ENCODE assay signal across 18 cellular contexts in genomic region chr1:227765261-227766014, GRCh38. TPM values are rescaled to one million over a fixed set of nuclear protein-coding genes. Genes with fewer than 3 reads are reported as not detected.
DNase-seq lines count a peak whose midpoint lies in the region; ATAC-seq and TF ChIP-seq lines count a peak whose summit lies in the region.
"Had no signal": no experiment of that assay in that cellular context is flagged by ENCODE, and none has a peak within 500 bp of the region (broad histone marks: within the 10 kb centered on the region; RNA-seq: fewer than 3 reads in every experiment).

No MANE protein-coding gene starts in this region.

- H3K23me2 ChIP-seq in H9 (ENCODE audit: insufficient read length, low read depth, low read length, poor library complexity, severe bottlenecking), result peaks cover 2% of the 10 kb centered on the region

- CTCF ChIA-PET in CD4-positive, alpha-beta T cell (lab: Charles Lee), result interaction anchor here (1.0 to 1.8 kb wide), 4 partner anchors 18 to 189 kb away, joined by 3 to 6 read pairs (median 4); no protein-coding TSS in a partner anchor

- no CpG with 5 or more reads among the region's 8 CpGs for WGBS in H9 (ENCODE audit: extremely low coverage, insufficient read length, low lambda C conversion rate)

- H3K56ac ChIP-seq in H9 (ENCODE audit: insufficient read length, low read depth, low read length), result no peak overlapping the region

- no peak overlapping the region for H2BK5ac ChIP-seq in H9 (ENCODE audit: insufficient read length, low read length)

- H3K23ac ChIP-seq in H9 (ENCODE audit: insufficient read length, low read depth, low read length), result no peak overlapping the region

- H2AK5ac ChIP-seq in H9 (ENCODE audit: insufficient read length, low read length), result no peak overlapping the region

- TF ChIP-seq CTCF in CD4-positive, alpha-beta T cell (IDR thresholded peaks at IDR 0.05), result no peak
- TF ChIP-seq CTCF in H9 (conservative IDR thresholded peaks at IDR 0.05), result no peak

- no peak overlapping the region for H3K9ac ChIP-seq in H9 (ENCODE audit: extremely low read depth, insufficient read length, low read length)

- H3K14ac ChIP-seq in H9 (ENCODE audit: insufficient read depth, low read length), result no peak overlapping the region

- intact Hi-C loops in CD4-positive, alpha-beta T cell (cut with DNase I, micrococcal nuclease), result loop anchor here in 1 of 2 experiments (5.0 kb wide), 1 partner anchor 122 kb away; no protein-coding TSS in a partner anchor

- no peak for DNase-seq in CD4-positive, alpha-beta T cell
- DNase-seq in H7 (peak; percentile 35), T-helper 17 cell (no peak), NCI-H2081 (lab: John Stamatoyannopoulos, UW) (no peak), CD1c-positive myeloid dendritic cell (ENCODE audit: extremely low spot score) (no peak), H9 (no peak)
- DNase-seq in naive thymus-derived CD8-positive, alpha-beta T cell, result peak in 1 of 10 donors; percentile 59
- DNase-seq: amygdala, mesendoderm, nephron progenitor cell, upper lobe of right lung had no signal

- H3K4me1 Mint-ChIP-seq in CD4-positive, alpha-beta T cell (ENCODE audit: low read depth), result peaks cover 70% of the 10 kb centered on the region
- H3K4me1 Mint-ChIP-seq in T-helper 17 cell, result peaks cover 56% of the 10 kb centered on the region
- H3K4me1 Mint-ChIP-seq in naive thymus-derived CD8-positive, alpha-beta T cell, result peaks cover 38 to 87% (median 78%) of the 10 kb centered on the region in 4 donors
- peaks cover 4 to 12% of the 10 kb centered on the region in 2 experiments; a peak in 2 of 4 replicates for H3K4me1 Mint-ChIP-seq in H9
- H3K4me1 Mint-ChIP-seq: nephron progenitor cell had no signal

- no peaks in the 10 kb centered on the region for H3K9me3 Mint-ChIP-seq in CD4-positive, alpha-beta T cell
- no peaks in the 10 kb centered on the region for H3K9me3 Mint-ChIP-seq in naive thymus-derived CD8-positive, alpha-beta T cell
- H3K9me3 Mint-ChIP-seq in H9, result no peaks in the 10 kb centered on the region
- H3K9me3 Mint-ChIP-seq: nephron progenitor cell; stimulated activated naive CD8-positive, alpha-beta T cell treated with anti-CD3 and anti-CD28 coated beads, Interleukin-15, amount 100 ng/mL, for 72 hours had no signal

- H3K79me1 ChIP-seq in H9 (ENCODE audit: insufficient read depth, low read depth, low read length, poor library complexity, severe bottlenecking), result peaks cover 3% of the 10 kb centered on the region

- H2BK20ac ChIP-seq in H9 (ENCODE audit: low read depth, low read length, poor library complexity, severe bottlenecking), result no peak overlapping the region

- H4K5ac ChIP-seq in H9 (ENCODE audit: insufficient read length, low read depth, low read length), result no peak overlapping the region

- H4K8ac ChIP-seq in H9 (replicated peaks; ENCODE audit: insufficient read length, low read depth, low read length), result no peak overlapping the region

- H3K79me2 ChIP-seq in H9 (ENCODE audit: insufficient read depth, low read length), result no peaks in the 10 kb centered on the region

- H2AFZ ChIP-seq in H9 (ENCODE audit: low read length), result no peak overlapping the region

- H3K9me3 ChIP-seq in CD4-positive, alpha-beta T cell (ENCODE audit: control insufficient read depth, low read length), result no peaks in the 10 kb centered on the region
- H3K9me3 ChIP-seq in T-helper 17 cell (ENCODE audit: control insufficient read depth, low read length, poor library complexity, severe bottlenecking) (no peaks in the 10 kb centered on the region), H9 (ENCODE audit: control insufficient read depth, low read depth, low read length) (no peaks in the 10 kb centered on the region)
- H3K9me3 ChIP-seq: upper lobe of right lung had no signal

- no peak overlapping the region for H2BK12ac ChIP-seq in H9 (ENCODE audit: insufficient read length, low read depth, low read length)

- H2BK15ac ChIP-seq in H9 (ENCODE audit: low read depth, low read length), result no peak overlapping the region

- no peak overlapping the region for H3K18ac ChIP-seq in H9 (ENCODE audit: insufficient read length, low read depth, low read length)

- no peak overlapping the region for H3T11ph ChIP-seq in H9 (ENCODE audit: low read length)

- no peak overlapping the region for H3K4me3 ChIP-seq in H7 (ENCODE audit: insufficient read depth, low read depth, low read length)
- H3K4me3 ChIP-seq: GM12878, upper lobe of right lung had no signal

- H2BK120ac ChIP-seq in H9 (ENCODE audit: low read depth, low read length, poor library complexity, severe bottlenecking), result no peak overlapping the region

- POLR2A ChIA-PET in CD4-positive, alpha-beta T cell (lab: Charles Lee), result interaction anchor here (0.7 to 2.2 kb wide), 6 partner anchors 9 to 400 kb away, joined by 3 to 37 read pairs (median 5); partner anchors contain the start of genes ARF1, IBA57, JMJD4 and SNAP47
- POLR2A ChIA-PET in naive thymus-derived CD8-positive, alpha-beta T cell (lab: Charles Lee), result interaction anchor here (0.8 to 3.4 kb wide), 12 partner anchors 9 to 400 kb away, joined by 3 to 38 read pairs (median 7); partner anchors contain the start of genes ARF1, IBA57, JMJD4 and SNAP47

- peak overlapping the region; percentile 90 for H3K27ac Mint-ChIP-seq in CD4-positive, alpha-beta T cell
- H3K27ac Mint-ChIP-seq in T-helper 17 cell (peak overlapping the region; percentile 72), H9 (no peak overlapping the region; a peak in 2 of 7 replicates)
- H3K27ac Mint-ChIP-seq in naive thymus-derived CD8-positive, alpha-beta T cell, result peak overlapping the region; percentile 87 to 96 (median 92)
- H3K27ac Mint-ChIP-seq: nephron progenitor cell, progenitor cell of endocrine pancreas had no signal

- no peaks in the 10 kb centered on the region for H3K27me3 ChIP-seq in CD4-positive, alpha-beta T cell (ENCODE audit: control insufficient read depth, insufficient read depth, low read length)
- H3K27me3 ChIP-seq in H7 (ENCODE audit: control insufficient read depth, insufficient read depth, low read length) (no peaks in the 10 kb centered on the region), H9 (ENCODE audit: insufficient read depth, low read length) (no peaks in the 10 kb centered on the region)
- H3K27me3 ChIP-seq: upper lobe of right lung had no signal

- peak overlapping the region; percentile 71 for H3K4me3 Mint-ChIP-seq in CD4-positive, alpha-beta T cell
- H3K4me3 Mint-ChIP-seq in T-helper 17 cell (peak overlapping the region; percentile 85), H9 (no peak overlapping the region)
- peak overlapping the region in 9 of 10 donors; percentile 26 to 86 (median 76) for H3K4me3 Mint-ChIP-seq in naive thymus-derived CD8-positive, alpha-beta T cell
- H3K4me3 Mint-ChIP-seq: nephron progenitor cell had no signal

- no peak overlapping the region for H3K4ac ChIP-seq in H9 (ENCODE audit: low read depth, low read length)

- H4K20me1 ChIP-seq in H9 (ENCODE audit: control insufficient read depth, insufficient read depth, insufficient read length), result no peaks in the 10 kb centered on the region

- H4K91ac ChIP-seq in H9 (ENCODE audit: insufficient read length, low read depth, low read length), result no peak overlapping the region

- H3K27me3 Mint-ChIP-seq in CD4-positive, alpha-beta T cell, result no peaks in the 10 kb centered on the region
- H3K27me3 Mint-ChIP-seq in T-helper 17 cell (no peaks in the 10 kb centered on the region), H9 (ENCODE audit: low read depth) (no peaks in the 10 kb centered on the region)
- no peaks in the 10 kb centered on the region for H3K27me3 Mint-ChIP-seq in naive thymus-derived CD8-positive, alpha-beta T cell
- H3K27me3 Mint-ChIP-seq: progenitor cell of endocrine pancreas; stimulated activated naive CD8-positive, alpha-beta T cell treated with anti-CD3 and anti-CD28 coated beads, Interleukin-15, amount 100 ng/mL, for 72 hours had no signal

- no peaks in the 10 kb centered on the region for H3K4me1 ChIP-seq in H9 (ENCODE audit: insufficient read depth, low read length)

- peaks cover 28% of the 10 kb centered on the region for H3K36me3 Mint-ChIP-seq in CD4-positive, alpha-beta T cell (ENCODE audit: low read depth)
- H3K36me3 Mint-ChIP-seq in T-helper 17 cell (ENCODE audit: low read depth), result peaks cover 4% of the 10 kb centered on the region
- peaks cover 0 to 15% (median 9%) of the 10 kb centered on the region in 3 donors for H3K36me3 Mint-ChIP-seq in naive thymus-derived CD8-positive, alpha-beta T cell
- H3K36me3 Mint-ChIP-seq in H9 (ENCODE audit: insufficient read depth in 1 of 3, low read depth in 3 of 3), result peaks cover 25 to 64% (median 44%) of the 10 kb centered on the region in 3 experiments

- H3K36me3 ChIP-seq in H7 (replicated peaks; ENCODE audit: control insufficient read depth, insufficient read depth, low read length), result peaks cover 19% of the 10 kb centered on the region

- peak overlapping the region; percentile 59 for H3K27ac ChIP-seq in CD4-positive, alpha-beta T cell (ENCODE audit: low read depth, low read length)
- H3K27ac ChIP-seq in H9 (ENCODE audit: insufficient read length, low read depth, low read length), result no peak overlapping the region

- no peak overlapping the region for H3K4me2 ChIP-seq in H9 (ENCODE audit: insufficient read depth, insufficient read length, low read length)

- no peak for ATAC-seq in CD4-positive, alpha-beta T cell (ENCODE audit: poor library complexity)
- no peak for ATAC-seq in T-helper 17 cell
- no peak for ATAC-seq in naive thymus-derived CD8-positive, alpha-beta T cell

RNA-seq across cellular contexts. Expression of gene SNAP47, which starts 30.2 kb away (rescaled TPM):
- 10 to 100 TPM; 12.8 to 14.0 TPM for total RNA-seq in CD4-positive, alpha-beta T cell
- 122 and 123 TPM in 2 replicates for total RNA-seq in H7 (2014; rRNA removed; shearing (Covaris generic))
- 10 to 100 TPM; 20.4 to 23.6 TPM for total RNA-seq in T-helper 17 cell
- 10 to 100 TPM; 25.0 to 25.6 TPM for total RNA-seq in naive thymus-derived CD8-positive, alpha-beta T cell
- polyA plus RNA-seq in naive thymus-derived CD8-positive, alpha-beta T cell, result 10 to 100 TPM; 40.0 to 46.6 (median 40.8) TPM
- 44.1 TPM in 2 replicates for total RNA-seq in H9 (2021)

RNA-seq across cellular contexts. Expression of gene JMJD4, which starts 30.3 kb away (rescaled TPM):
- total RNA-seq in CD4-positive, alpha-beta T cell, result 10 to 100 TPM; 11.4 to 11.9 TPM
- total RNA-seq in H7 (2014; rRNA removed; shearing (Covaris generic)), result 45.3 and 54.4 TPM in 2 replicates
- total RNA-seq in T-helper 17 cell (10 to 100 TPM in 1 of 2 donors, 1 to 10 TPM in 1; 6.8 to 11.2 TPM), H9 (2021) (24.4 and 26.0 TPM in 2 replicates)
- 10 to 100 TPM; 31.8 to 37.9 TPM for total RNA-seq in naive thymus-derived CD8-positive, alpha-beta T cell
- polyA plus RNA-seq in naive thymus-derived CD8-positive, alpha-beta T cell, result 10 to 100 TPM; 27.1 to 33.0 (median 31.9) TPM

RNA-seq across cellular contexts. Expression of gene PRSS38, which starts 50.0 kb away (rescaled TPM):
- not detected for total RNA-seq in CD4-positive, alpha-beta T cell
- not detected in 2 replicates for total RNA-seq in H7 (2014; rRNA removed; shearing (Covaris generic))
- total RNA-seq in T-helper 17 cell, result not detected
- total RNA-seq in naive thymus-derived CD8-positive, alpha-beta T cell, result not detected
- not detected for polyA plus RNA-seq in naive thymus-derived CD8-positive, alpha-beta T cell
- total RNA-seq in H9 (2021), result not detected in 2 replicates
- total RNA-seq: cardiac septum, frontal cortex, GM12878, kidney epithelial cell, progenitor cell of endocrine pancreas, upper lobe of right lung had no signal
- polyA plus RNA-seq: esophagus, GM12878 had no signal

Comparison
In these comparisons a context has a peak if more than half of its experiments do, and no peak if none do; other contexts are left out.
1. H3K27ac Mint-ChIP-seq: peak in CD4-positive, alpha-beta T cell (single experiment), T-helper 17 cell (single experiment) and naive thymus-derived CD8-positive, alpha-beta T cell (10 of 10); none in H9 (0 of 3).
2. H3K4me3 Mint-ChIP-seq: peak in CD4-positive, alpha-beta T cell (single experiment), T-helper 17 cell (single experiment) and naive thymus-derived CD8-positive, alpha-beta T cell (9 of 10); none in H9 (0 of 2).